In the genomic region with DNA sequence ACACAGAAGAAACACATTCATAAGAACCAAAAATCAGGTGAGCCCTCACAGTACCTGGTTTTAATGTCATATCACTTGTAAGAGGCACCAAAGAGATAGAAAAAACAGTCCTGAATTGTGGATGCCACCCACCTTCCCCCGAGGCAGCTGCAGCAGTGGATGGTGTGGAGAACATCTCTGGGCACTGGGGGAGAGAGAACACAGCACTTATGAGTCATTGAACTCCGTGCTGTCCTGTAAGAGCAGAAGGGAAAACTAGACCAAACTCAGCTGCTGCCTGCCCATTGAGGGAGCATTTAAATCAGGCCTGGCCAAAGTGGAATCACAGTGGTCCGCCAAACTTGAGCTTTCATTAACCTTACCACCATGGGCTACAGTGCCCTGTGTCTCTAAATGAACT, we compare ENCODE assay signal across 27 cellular contexts.
DNase-seq lines count a peak whose midpoint lies in the region; ATAC-seq and TF ChIP-seq lines count a peak whose summit lies in the region.
"Had no signal": no experiment of that assay in that cellular context is flagged by ENCODE, and none has a peak within 500 bp of the region (broad histone marks: within the 10 kb centered on the region; RNA-seq: fewer than 3 reads in every experiment).

No MANE protein-coding gene starts in this region.

- no peak overlapping the region for H3K4me3 Mint-ChIP-seq in stimulated activated naive B cell treated with anti-CD40 and anti-IgM and Interleukin-4, amounts not matched to agents 10 μg/mL and 1 μg/mL and 100 μg/mL, for 72 hours
- H3K4me3 Mint-ChIP-seq in osteocyte (ENCODE audit: unreplicated experiment) = no peak overlapping the region
- H3K4me3 Mint-ChIP-seq: B cell; CD8-positive, alpha-beta T cell had no signal

- H3K27ac ChIP-seq in foreskin keratinocyte = no peak overlapping the region
- H3K27ac ChIP-seq: A549, C4-2B had no signal

- peaks cover 7% of the 10 kb centered on the region in 2 donors for H3K36me3 Mint-ChIP-seq in stimulated activated naive B cell treated with anti-CD40 and anti-IgM and Interleukin-4, amounts not matched to agents 10 μg/mL and 1 μg/mL and 100 μg/mL, for 72 hours
- H3K36me3 Mint-ChIP-seq in osteocyte (ENCODE audit: unreplicated experiment) = no peaks in the 10 kb centered on the region
- H3K36me3 Mint-ChIP-seq: CD8-positive, alpha-beta T cell had no signal

- no peaks in the 10 kb centered on the region for H3K36me3 ChIP-seq in mucosa of descending colon (ENCODE audit: low read depth)

- H3K27me3 Mint-ChIP-seq in stimulated activated naive B cell treated with anti-CD40 and anti-IgM and Interleukin-4, amounts not matched to agents 10 μg/mL and 1 μg/mL and 100 μg/mL, for 72 hours = no peaks in the 10 kb centered on the region
- no peaks in the 10 kb centered on the region for H3K27me3 Mint-ChIP-seq in osteocyte (ENCODE audit: unreplicated experiment)

- peak; percentile 13 for DNase-seq in GM03348 (ENCODE audit: low spot score)
- peak; percentile 14 for DNase-seq in astrocyte of the spinal cord (ENCODE audit: low read depth, low spot score)
- DNase-seq in foreskin keratinocyte = no peak
- no peak for DNase-seq in stimulated activated naive B cell treated with anti-CD40 and anti-IgM and Interleukin-4, amounts not matched to agents 10 μg/mL and 1 μg/mL and 100 μg/mL, for 72 hours
- no peak for DNase-seq in mucosa of descending colon
- DNase-seq in osteocyte (ENCODE audit: extremely low spot score, unreplicated experiment) = no peak
- no peak for DNase-seq in UCSD-AML1 (lab: John Stamatoyannopoulos, UW; ENCODE audit: unreplicated experiment)
- DNase-seq: Caco-2; CD8-positive, alpha-beta T cell; EL; GDM1; GOT3; HCEC 1CT; MV-4-11; NCI-H1105; NCI-H146; NCI-H1930; NCI-H2107; NCI-H524; NCI-H748 treated with DMSO at 0.1 percent for 48 hours; PC-3; SK-N-SH had no signal

- H3K9me3 Mint-ChIP-seq in stimulated activated naive B cell treated with anti-CD40 and anti-IgM and Interleukin-4, amounts not matched to agents 10 μg/mL and 1 μg/mL and 100 μg/mL, for 72 hours = peaks cover 12 to 19% of the 10 kb centered on the region in 2 donors
- H3K9me3 Mint-ChIP-seq in osteocyte (ENCODE audit: unreplicated experiment) = peaks cover 19% of the 10 kb centered on the region

- no peaks in the 10 kb centered on the region for H3K9me3 ChIP-seq in mucosa of descending colon
- H3K9me3 ChIP-seq: A549, Caco-2, SK-N-SH had no signal

- H3K4me3 ChIP-seq in astrocyte of the spinal cord (ENCODE audit: low read depth, low read length) (no peak overlapping the region), mucosa of descending colon (no peak overlapping the region)
- H3K4me3 ChIP-seq: A549, K562 had no signal

- ATAC-seq in foreskin keratinocyte (peak; percentile 59), mucosa of descending colon (no peak)
- ATAC-seq in stimulated activated naive B cell treated with anti-CD40 and anti-IgM and Interleukin-4, amounts not matched to agents 10 μg/mL and 1 μg/mL and 100 μg/mL, for 72 hours (replicated peaks) = no peak
- ATAC-seq: A549; CD8-positive, alpha-beta T cell; HepG2; K562; PC-3 had no signal

- no peaks in the 10 kb centered on the region for H3K4me1 ChIP-seq in foreskin keratinocyte
- H3K4me1 ChIP-seq in mucosa of descending colon (ENCODE audit: low read depth) = no peaks in the 10 kb centered on the region
- H3K4me1 ChIP-seq: A549, Caco-2 had no signal

- in situ Hi-C loops in astrocyte of the spinal cord (cut with HindIII; ENCODE audit: low sequenced_read_pairs) = no loop called here

- no peaks in the 10 kb centered on the region for H3K4me1 Mint-ChIP-seq in stimulated activated naive B cell treated with anti-CD40 and anti-IgM and Interleukin-4, amounts not matched to agents 10 μg/mL and 1 μg/mL and 100 μg/mL, for 72 hours
- H3K4me1 Mint-ChIP-seq in osteocyte (ENCODE audit: unreplicated experiment) = no peaks in the 10 kb centered on the region
- H3K4me1 Mint-ChIP-seq: B cell had no signal

- H3K27me3 ChIP-seq in foreskin keratinocyte = no peaks in the 10 kb centered on the region

- TF ChIP-seq CTCF in astrocyte of the spinal cord (IDR thresholded peaks at IDR 0.05; ENCODE audit: low read depth, low read length) (no peak), foreskin keratinocyte (conservative IDR thresholded peaks at IDR 0.05) (no peak), mucosa of descending colon (IDR thresholded peaks at IDR 0.05) (no peak), osteocyte (IDR thresholded peaks at IDR 0.05) (no peak)

- intact Hi-C loops in mucosa of descending colon (cut with DNase I, micrococcal nuclease) = no loop called here

- H3K27ac Mint-ChIP-seq in stimulated activated naive B cell treated with anti-CD40 and anti-IgM and Interleukin-4, amounts not matched to agents 10 μg/mL and 1 μg/mL and 100 μg/mL, for 72 hours = peak overlapping the region; percentile 51
- no peak overlapping the region for H3K27ac Mint-ChIP-seq in osteocyte (ENCODE audit: unreplicated experiment)
- H3K27ac Mint-ChIP-seq: B cell; CD8-positive, alpha-beta T cell had no signal

Comparison
In these comparisons a context has a peak if more than half of its experiments do, and no peak if none do; other contexts are left out.
1. DNase-seq: peak in GM03348 (single experiment) and astrocyte of the spinal cord (single experiment); none in foreskin keratinocyte (0 of 2), stimulated activated naive B cell treated with anti-CD40 and anti-IgM and Interleukin-4, amounts not matched to agents 10 μg/mL and 1 μg/mL and 100 μg/mL, for 72 hours (single experiment), mucosa of descending colon (0 of 3), osteocyte (single experiment) and UCSD-AML1 (single experiment).